In the genomic region with DNA sequence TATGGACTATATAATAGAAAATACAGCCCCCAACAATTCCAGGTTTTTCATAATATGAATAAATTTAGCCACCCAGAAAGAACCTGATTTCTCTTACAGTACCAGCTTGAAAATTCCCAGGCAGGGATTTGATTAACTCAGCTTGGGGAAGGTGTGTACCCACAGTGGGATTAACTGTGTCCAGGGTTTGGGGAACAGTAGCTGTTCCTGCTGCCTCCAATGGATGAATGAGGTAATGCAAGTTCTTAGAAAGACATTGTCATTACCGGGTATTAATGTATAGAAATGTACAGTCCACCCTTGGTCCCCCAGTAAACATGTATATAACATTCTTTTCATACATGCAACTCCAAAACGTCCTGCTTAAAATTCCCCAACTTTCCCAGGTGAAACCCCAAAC, we compare ENCODE assay signal across 7 cellular contexts.
A peak's percentile ranks its signal among the peaks of the same experiment; 100 is the strongest.
DNase-seq lines count a peak whose midpoint lies in the region; ATAC-seq and TF ChIP-seq lines count a peak whose summit lies in the region.

No MANE protein-coding gene starts in this region.

- no peak overlapping the region for H3K27ac ChIP-seq in gastroesophageal sphincter

- 62 to 74% methylated on average over 2 of the region's 2 CpGs for WGBS in gastroesophageal sphincter (ENCODE audit: low coverage in 1 of 2), 2 donors

- intact Hi-C loops in mucosa of descending colon (cut with DNase I, micrococcal nuclease), result no loop called here

- no peak for TF ChIP-seq EP300 in gastroesophageal sphincter (IDR thresholded peaks at IDR 0.05)

- TF ChIP-seq CTCF in mucosa of descending colon (IDR thresholded peaks at IDR 0.05) (peak; percentile 13), gastroesophageal sphincter (IDR thresholded peaks at IDR 0.05) (no peak)

- H3K27me3 ChIP-seq in gastroesophageal sphincter, result no peaks in the 10 kb centered on the region

- DNase-seq in RKO (ENCODE audit: low spot score), result peak; percentile 38
- DNase-seq in mucosa of descending colon, result no peak
- DNase-seq in AG20443 (ENCODE audit: low spot score), result no peak

- no peaks in the 10 kb centered on the region for H3K9me3 ChIP-seq in mucosa of descending colon
- H3K9me3 ChIP-seq in gastroesophageal sphincter, result no peaks in the 10 kb centered on the region

- TF ChIP-seq POLR2A in gastroesophageal sphincter (IDR thresholded peaks at IDR 0.05), result no peak

- H3K4me3 ChIP-seq in mucosa of descending colon (no peak overlapping the region), gastroesophageal sphincter (no peak overlapping the region)

- H3K4me1 ChIP-seq in mucosa of descending colon (ENCODE audit: low read depth), result no peaks in the 10 kb centered on the region
- H3K4me1 ChIP-seq in gastroesophageal sphincter, result no peaks in the 10 kb centered on the region

- ATAC-seq in GM18519 (IDR thresholded peaks at IDR 0.05; ENCODE audit: low FRiP score, unreplicated experiment) (peak; percentile 89), HG02798 (IDR thresholded peaks at IDR 0.05; ENCODE audit: poor library complexity, unreplicated experiment) (peak; percentile 87), mucosa of descending colon (no peak), gastroesophageal sphincter (no peak), HG03439 (IDR thresholded peaks at IDR 0.05; ENCODE audit: unreplicated experiment) (no peak)

- no peaks in the 10 kb centered on the region for H3K36me3 ChIP-seq in mucosa of descending colon (ENCODE audit: low read depth)
- no peaks in the 10 kb centered on the region for H3K36me3 ChIP-seq in gastroesophageal sphincter

Comparison
In these comparisons a context has a peak if more than half of its experiments do, and no peak if none do; other contexts are left out.
1. ATAC-seq: peak in GM18519 (single experiment) and HG02798 (single experiment); none in mucosa of descending colon (single experiment), gastroesophageal sphincter (single experiment) and HG03439 (single experiment).